Comparison of ENCODE assay signal across 9 cellular contexts in the genomic region with DNA sequence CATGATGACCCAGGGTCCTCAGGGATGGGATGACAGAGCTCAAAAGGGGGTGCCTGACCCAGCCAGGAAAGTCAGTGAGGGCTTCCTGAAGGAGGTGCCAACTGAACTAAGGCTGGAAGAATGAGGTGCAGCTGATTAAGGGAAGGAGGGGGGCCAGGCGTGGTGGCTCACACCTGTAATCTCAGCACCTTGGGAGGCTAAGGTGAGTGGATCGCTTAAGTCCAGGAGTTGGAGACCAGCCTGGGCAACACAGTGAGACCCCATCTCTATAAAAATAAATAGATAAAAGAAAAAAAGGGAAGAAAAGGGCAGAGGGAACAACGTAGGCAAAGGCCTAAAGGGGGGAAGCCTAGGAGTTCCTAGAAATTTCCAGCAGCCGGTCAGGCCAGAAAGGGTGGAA. TPM values are rescaled to one million over a fixed set of nuclear protein-coding genes. Genes with fewer than 3 reads are reported as not detected.
DNase-seq lines count a peak whose midpoint lies in the region; ATAC-seq and TF ChIP-seq lines count a peak whose summit lies in the region.
"Had no signal": no experiment of that assay in that cellular context is flagged by ENCODE, and none has a peak within 500 bp of the region (broad histone marks: within the 10 kb centered on the region; RNA-seq: fewer than 3 reads in every experiment).

No MANE protein-coding gene starts in this region.

- peak overlapping the region in 1 of 2 donors; percentile 71 for H3K4me3 ChIP-seq in muscle layer of colon (ENCODE audit: low read depth in 1 of 2, low read length in 2 of 2)
- peak overlapping the region in 2 of 4 donors; percentile 24 to 45 for H3K4me3 ChIP-seq in transverse colon

- H3K9ac ChIP-seq in muscle layer of colon (ENCODE audit: low read length) = peak overlapping the region; percentile 68

- TF ChIP-seq EP300 in transverse colon (IDR thresholded peaks at IDR 0.05; ENCODE audit: low read depth) = no peak

- 42 to 75% methylated on average over 3 to 4 of the region's 4 CpGs for WGBS in transverse colon (ENCODE audit: low coverage in 1 of 2), 2 donors

- peak overlapping the region; percentile 76 for H3K27ac ChIP-seq in caudate nucleus (ENCODE audit: low read depth, low read length)
- H3K27ac ChIP-seq in muscle layer of colon (ENCODE audit: low read depth, low read length) = peak overlapping the region; percentile 76
- peak overlapping the region; percentile 76 to 84 (median 82) for H3K27ac ChIP-seq in transverse colon

- ATAC-seq in Right ventricle myocardium inferior (peak; percentile 1), left cardiac atrium (no peak)

- H3K4me1 ChIP-seq in muscle layer of colon (ENCODE audit: insufficient read depth, low read length) = peaks cover 12% of the 10 kb centered on the region
- H3K4me1 ChIP-seq in transverse colon = peaks cover 3 to 17% (median 8%) of the 10 kb centered on the region in 4 donors

- in situ Hi-C loops in transverse colon (cut with MboI; ENCODE audit: low pct_ligation_motif_present in 1 of 4, low pct_unique_long_range_greater_than_20kb in 1 of 4, low sequenced_read_pairs in 3 of 4) = no loop called here

- no peak for TF ChIP-seq POLR2A in transverse colon (IDR thresholded peaks at IDR 0.05)

- H3K9me3 ChIP-seq in muscle layer of colon (ENCODE audit: low read length) = no peaks in the 10 kb centered on the region
- H3K9me3 ChIP-seq in transverse colon = no peaks in the 10 kb centered on the region

- DNase-seq in Right ventricle myocardium inferior (ENCODE audit: missing footprints) (no peak), left cardiac atrium (no peak), caudate nucleus (lab: John Stamatoyannopoulos, UW) (no peak), transverse colon (no peak), inferior parietal cortex (ENCODE audit: extremely low spot score) (no peak), NCI-H748 (lab: John Stamatoyannopoulos, UW; ENCODE audit: unreplicated experiment) (no peak)
- no peak for DNase-seq in activated effector memory CD4-positive, alpha-beta T cell treated with anti-CD3 and anti-CD28 coated beads, Interleukin-2, amount 50 U/mL, for 16 hours

- H3K27me3 ChIP-seq in muscle layer of colon (ENCODE audit: control insufficient read depth in 1 of 2, insufficient read depth in 2 of 2, low read length in 2 of 2) (no peaks in the 10 kb centered on the region), transverse colon (no peaks in the 10 kb centered on the region)

- intact Hi-C loops in Right ventricle myocardium inferior (cut with DNase I) = loop anchor here (2.0 kb wide), 1 partner anchor 22 kb away; no protein-coding TSS in a partner anchor
- intact Hi-C loops in left cardiac atrium (cut with DNase I) = no loop called here
- intact Hi-C loops in transverse colon (cut with DNase I; ENCODE audit: low total_unique reads) = loop anchor here (2.0 kb wide), 1 partner anchor 28 kb away; no protein-coding TSS in a partner anchor

- TF ChIP-seq CTCF in transverse colon (IDR thresholded peaks at IDR 0.05) = no peak

- no peaks in the 10 kb centered on the region for H3K36me3 ChIP-seq in muscle layer of colon (ENCODE audit: insufficient read depth, low read length)
- H3K36me3 ChIP-seq in transverse colon = no peaks in the 10 kb centered on the region

RNA-seq across cellular contexts. Expression of a gene that starts 9.1 kb away (rescaled TPM):
- total RNA-seq in Right ventricle myocardium inferior (0.19 TPM), left cardiac atrium (under 1 TPM; 0.35 to 0.42 TPM), transverse colon (1 to 10 TPM in 1 of 4 donors, not detected in 3; 2.2 TPM)

RNA-seq across cellular contexts. Expression of a gene that starts 30.1 kb away (rescaled TPM):
- total RNA-seq in Right ventricle myocardium inferior (5.7 TPM), left cardiac atrium (1 to 10 TPM; 7.3 to 7.4 TPM), transverse colon (10 to 100 TPM; 10.2 to 28.7 (median 16.5) TPM)

RNA-seq across cellular contexts. Expression of a gene that starts 52.5 kb away (rescaled TPM):
- 15.2 TPM for total RNA-seq in Right ventricle myocardium inferior
- 10 to 100 TPM; 13.7 to 17.9 TPM for total RNA-seq in left cardiac atrium
- total RNA-seq in transverse colon = 100 to 1,000 TPM; 438 to 667 (median 458) TPM

RNA-seq across cellular contexts. Expression of a gene that starts 58.5 kb away (rescaled TPM):
- 1.8 TPM for total RNA-seq in Right ventricle myocardium inferior
- total RNA-seq in left cardiac atrium = 1 to 10 TPM; 1.1 to 1.6 TPM
- 1 to 10 TPM in 2 of 4 donors, under 1 TPM in 1, not detected in 1; 0.20 to 1.9 (median 1.8) TPM for total RNA-seq in transverse colon
- total RNA-seq: myocyte had no signal

RNA-seq across cellular contexts. Expression of a gene that starts 59.8 kb away (rescaled TPM):
- not detected for total RNA-seq in Right ventricle myocardium inferior
- not detected for total RNA-seq in left cardiac atrium
- total RNA-seq in transverse colon = not detected
- total RNA-seq: myocyte had no signal

Comparison
In these comparisons a context has a peak if more than half of its experiments do, and no peak if none do; other contexts are left out.
1. intact Hi-C loops: an anchor here in Right ventricle myocardium inferior (2.0 kb wide) and transverse colon (2.0 kb wide); none called in left cardiac atrium.
2. RNA of a gene that starts 52.5 kb away (total RNA-seq): 438 to 667 TPM in transverse colon; 13.7 to 17.9 TPM in left cardiac atrium and 15.2 TPM in Right ventricle myocardium inferior (single experiment); every median in the first group is over 10 times any median in the second.
3. Peak in every context shown above with its lines, with median percentiles within 50 percentile points of each other: H3K27ac ChIP-seq.